17 cellular contexts compared by ENCODE assay signal in genomic region chr6:37982320-37982719, GRCh38.
"Had no signal": no experiment of that assay in that cellular context is flagged by ENCODE, and none has a peak within 500 bp of the region (broad histone marks: within the 10 kb centered on the region; RNA-seq: fewer than 3 reads in every experiment).

No MANE protein-coding gene starts in this region.

- H3K36me3 ChIP-seq: breast epithelium, lower lobe of right lung, neutrophil, thyroid gland, uterus had no signal

- H3K9me3 Mint-ChIP-seq: activated naive CD8-positive, alpha-beta T cell treated with anti-CD3 and anti-CD28 coated beads, Interleukin-2, amount 10 ng/mL, durations not matched to agents 7 days and 5 days; activated T-cell treated with anti-CD3 and anti-CD28 coated beads, Interleukin-2, amount 50 U/mL, for 4 hours; endodermal cell had no signal

- ATAC-seq: activated CD4-positive, CD25-positive, alpha-beta regulatory T cell treated with anti-CD3 and anti-CD28 coated beads, Interleukin-2, amount 50 U/mL, for 24 hours; activated T-cell treated with anti-CD3 and anti-CD28 coated beads, Interleukin-2, amount 50 U/mL, for 4 hours; naive thymus-derived CD8-positive, alpha-beta T cell had no signal

- H3K4me1 ChIP-seq: breast epithelium, uterus had no signal

- H3K9me3 ChIP-seq: breast epithelium, lower lobe of right lung, neutrophil, thyroid gland, uterus had no signal

- H3K4me3 ChIP-seq: breast epithelium, lower lobe of right lung, thyroid gland, uterus had no signal

- H3K4me3 Mint-ChIP-seq: activated naive CD8-positive, alpha-beta T cell treated with anti-CD3 and anti-CD28 coated beads, Interleukin-2, amount 10 ng/mL, durations not matched to agents 7 days and 5 days; activated T-cell treated with anti-CD3 and anti-CD28 coated beads, Interleukin-2, amount 50 U/mL, for 4 hours; endodermal cell; naive thymus-derived CD8-positive, alpha-beta T cell had no signal

- H3K27me3 Mint-ChIP-seq: activated naive CD8-positive, alpha-beta T cell treated with anti-CD3 and anti-CD28 coated beads, Interleukin-2, amount 10 ng/mL, durations not matched to agents 7 days and 5 days; naive thymus-derived CD8-positive, alpha-beta T cell had no signal

- H3K27ac Mint-ChIP-seq: activated naive CD8-positive, alpha-beta T cell treated with anti-CD3 and anti-CD28 coated beads, Interleukin-2, amount 10 ng/mL, durations not matched to agents 7 days and 5 days; endodermal cell; naive thymus-derived CD8-positive, alpha-beta T cell had no signal

- DNase-seq: activated CD4-positive, alpha-beta T cell treated with anti-CD3 and anti-CD28 coated beads, Interleukin-2, amount 50 U/mL, for 4 hours; activated naive CD8-positive, alpha-beta T cell treated with anti-CD3 and anti-CD28 coated beads, Interleukin-2, amount 10 ng/mL, durations not matched to agents 7 days and 5 days; activated T-cell treated with anti-CD3 and anti-CD28 coated beads, Interleukin-2, amount 50 U/mL, for 4 hours; aorta; endodermal cell; erythroblast; hippocampal formation; lower lobe of right lung; midbrain; naive thymus-derived CD8-positive, alpha-beta T cell; stimulated activated CD4-positive, alpha-beta T cell treated with anti-CD3 and anti-CD28 coated beads, Interleukin-15, amount 100 ng/mL, for 24 hours; stimulated activated CD4-positive, alpha-beta T cell treated with anti-CD3 and anti-CD28 coated beads, Interleukin-4, amount 100 ng/mL, for 24 hours; thyroid gland; uterus had no signal

- H3K27me3 ChIP-seq: breast epithelium, neutrophil, thyroid gland, uterus had no signal

- H3K27ac ChIP-seq: breast epithelium, lower lobe of right lung, neutrophil, thyroid gland, uterus had no signal
